Comparison of ENCODE assay signal across 19 cellular contexts in genomic region chr5:180173198-180173544, GRCh38. TPM values are rescaled to one million over a fixed set of nuclear protein-coding genes. Genes with fewer than 3 reads are reported as not detected.
"Had no signal": no experiment of that assay in that cellular context is flagged by ENCODE, and none has a peak within 500 bp of the region (broad histone marks: within the 10 kb centered on the region; RNA-seq: fewer than 3 reads in every experiment).

No MANE protein-coding gene starts in this region.

- H3K36me3 ChIP-seq: ascending aorta, lower lobe of right lung, neutrophil, right atrium auricular region had no signal

- FAIRE-seq: bronchial epithelial cell, small intestine had no signal

- H3K4me1 ChIP-seq: ascending aorta, lower lobe of right lung had no signal

- H3K4me3 ChIP-seq: ascending aorta, lower lobe of right lung, right atrium auricular region, testis had no signal

- H3K27me3 ChIP-seq: ascending aorta, neutrophil, right atrium auricular region, testis had no signal

- H3K27ac ChIP-seq: ascending aorta, lower lobe of right lung, neutrophil, right atrium auricular region, testis had no signal

- ATAC-seq: activated T-helper 17 cell treated with anti-CD3 and anti-CD28 coated beads, Interleukin-2, amount 50 U/mL, for 72 hours; esophagus mucosa; lower lobe of right lung; SK-N-SH treated with all-trans-retinoic acid at 6 μM for 48 hours; stimulated activated naive CD8-positive, alpha-beta T cell treated with anti-CD3 and anti-CD28 coated beads, Interleukin-15, Interleukin-2, amounts not matched to agents 100 U/mL and 50 U/mL, for 24 hours had no signal

- DNase-seq: activated CD4-positive, alpha-beta T cell treated with anti-CD3 and anti-CD28 coated beads for 1 hour; activated CD4-positive, alpha-beta T cell treated with anti-CD3 and anti-CD28 coated beads, Interleukin-2, amount 50 U/mL, for 48 hours; activated naive CD4-positive, alpha-beta T cell treated with Interleukin-2 at 50 U/mL for 16 hours; immature natural killer cell; left cardiac atrium; lower lobe of right lung; naive B cell; small intestine; stimulated activated naive CD8-positive, alpha-beta T cell treated with anti-CD3 and anti-CD28 coated beads, Interleukin-15, Interleukin-2, amounts not matched to agents 100 U/mL and 50 U/mL, for 24 hours had no signal

- H3K9me3 ChIP-seq: ascending aorta, lower lobe of right lung, neutrophil, right atrium auricular region, testis had no signal

RNA-seq across cellular contexts. Expression of gene RASGEF1C, which starts 35.8 kb away (rescaled TPM):
- total RNA-seq: activated T-helper 17 cell treated with anti-CD3 and anti-CD28 coated beads, Interleukin-2, amount 50 U/mL, for 72 hours; ascending aorta; bronchial epithelial cell; esophagus mucosa; lower lobe of right lung; T-helper 1 cell treated with Interleukin-12 subunit alpha and Interleukin-12 subunit beta and Interleukin-4 antibody, amounts not matched to agents 30 ng/mL and 1 ng/mL, for 36 hours; ureter had no signal
- polyA plus RNA-seq: immature natural killer cell had no signal
